ENCODE assay signal across 8 cellular contexts in genomic region chrX:48891402-48892288, GRCh38. TPM values are rescaled to one million over a fixed set of nuclear protein-coding genes. Genes with fewer than 3 reads are reported as not detected.
DNase-seq lines count a peak whose midpoint lies in the region; TF ChIP-seq lines count a peak whose summit lies in the region.

No MANE protein-coding gene starts in this region.

- DNase-seq in COLO668 (lab: John Stamatoyannopoulos, UW; ENCODE audit: unreplicated experiment) (peak; percentile 83), GM20000 (ENCODE audit: low spot score) (peak; percentile 76), HT1080 (ENCODE audit: low read depth) (peak; percentile 57), NOMO-1 treated with dmso at 0.1 percent for 144 hours (lab: John Stamatoyannopoulos, UW; ENCODE audit: unreplicated experiment) (peak; percentile 78), activated T-cell treated with anti-CD3 and anti-CD28 coated beads for 1 hour (ENCODE audit: low read depth) (peak; percentile 57)
- DNase-seq in stimulated activated CD8-positive, alpha-beta memory T cell treated with anti-CD3 and anti-CD28 coated beads, Interleukin-7, amount 100 ng/mL, for 1 hour (ENCODE audit: low read depth in 2 of 2), result peak; percentile 33 to 42

- peak; percentile 26 for TF ChIP-seq CTCF in GM20000 (IDR thresholded peaks at IDR 0.05; ENCODE audit: extremely low read depth, missing control alignments)

- no peaks in the 10 kb centered on the region for H3K4me1 ChIP-seq in esophagus (ENCODE audit: control insufficient read depth in 2 of 2, insufficient read depth in 2 of 2, low read length in 1 of 2)
- H3K4me1 ChIP-seq in mucosa of stomach (ENCODE audit: control insufficient read depth, insufficient read depth, low read length), result peaks cover 8% of the 10 kb centered on the region

- no peaks in the 10 kb centered on the region for H3K9me3 ChIP-seq in esophagus (ENCODE audit: control insufficient read depth in 2 of 2, insufficient read depth in 1 of 2, low read depth in 1 of 2, low read length in 1 of 2)
- H3K9me3 ChIP-seq in mucosa of stomach (ENCODE audit: control insufficient read depth, low read length), result no peaks in the 10 kb centered on the region

- H3K27me3 ChIP-seq in esophagus (ENCODE audit: control insufficient read depth in 1 of 2, insufficient read depth in 2 of 2, low read length in 2 of 2), result no peaks in the 10 kb centered on the region
- H3K27me3 ChIP-seq in mucosa of stomach (ENCODE audit: control insufficient read depth, insufficient read depth, low read length), result no peaks in the 10 kb centered on the region

- peak overlapping the region; percentile 74 to 75 for H3K27ac ChIP-seq in esophagus (ENCODE audit: low read depth in 2 of 2, low read length in 1 of 2)

- peak overlapping the region; percentile 34 for H3K9ac ChIP-seq in mucosa of stomach (ENCODE audit: low read length)

- H3K36me3 ChIP-seq in esophagus (ENCODE audit: control insufficient read depth in 2 of 2, insufficient read depth in 2 of 2, low read length in 1 of 2), result peaks cover 0 to 4% of the 10 kb centered on the region in 2 donors
- H3K36me3 ChIP-seq in mucosa of stomach (ENCODE audit: control insufficient read depth, insufficient read depth, low read length), result no peaks in the 10 kb centered on the region

- WGBS in esophagus, 2 donors, result 1 to 36% methylated on average over 49 to 68 of the region's 68 CpGs

- H3K4me3 ChIP-seq in esophagus (ENCODE audit: low read depth in 1 of 2, low read length in 2 of 2), result peak overlapping the region; percentile 54 to 58
- H3K4me3 ChIP-seq in mucosa of stomach (ENCODE audit: low read length), result no peak overlapping the region

RNA-seq across cellular contexts. Expression of gene TIMM17B, which starts 5.9 kb away (rescaled TPM):
- 63.0 and 65.9 TPM in 2 replicates for total RNA-seq in HT1080 (2014; rRNA removed; shearing (Covaris generic))
- 45.5 and 69.6 TPM in 2 replicates for polyA plus RNA-seq in HT1080 (2015; cell fraction: cytosol; rRNA removed)
- 38.4 and 38.9 TPM in 2 replicates for polyA plus RNA-seq in HT1080 (2015; cell fraction: nucleus; rRNA removed)
- 10 to 100 TPM; 34.2 to 45.0 TPM for polyA plus RNA-seq in esophagus

RNA-seq across cellular contexts. Expression of gene PQBP1, which starts 6.1 kb away (rescaled TPM):
- 80.8 and 109 TPM in 2 replicates for total RNA-seq in HT1080 (2014; rRNA removed; shearing (Covaris generic))
- 42.2 and 47.2 TPM in 2 replicates for polyA plus RNA-seq in HT1080 (2015; cell fraction: cytosol; rRNA removed)
- 48.8 and 51.8 TPM in 2 replicates for polyA plus RNA-seq in HT1080 (2015; cell fraction: nucleus; rRNA removed)
- 100 to 1,000 TPM in 1 of 2 donors, 10 to 100 TPM in 1; 72.2 to 102 TPM for polyA plus RNA-seq in esophagus

RNA-seq across cellular contexts. Expression of gene SLC35A2, which starts 19.8 kb away (rescaled TPM):
- 19.4 and 30.6 TPM in 2 replicates for total RNA-seq in HT1080 (2014; rRNA removed; shearing (Covaris generic))
- 25.7 and 26.0 TPM in 2 replicates for polyA plus RNA-seq in HT1080 (2015; cell fraction: cytosol; rRNA removed)
- 35.5 and 36.6 TPM in 2 replicates for polyA plus RNA-seq in HT1080 (2015; cell fraction: nucleus; rRNA removed)
- polyA plus RNA-seq in esophagus, result 10 to 100 TPM in 1 of 2 donors, 1 to 10 TPM in 1; 6.9 to 22.1 TPM

RNA-seq across cellular contexts. Expression of gene PIM2, which starts 27.2 kb away (rescaled TPM):
- total RNA-seq in HT1080 (2014; rRNA removed; shearing (Covaris generic)), result 0.03 and 0.16 TPM in 2 replicates
- 1.7 and 2.2 TPM in 2 replicates for polyA plus RNA-seq in HT1080 (2015; cell fraction: cytosol; rRNA removed)
- polyA plus RNA-seq in HT1080 (2015; cell fraction: nucleus; rRNA removed), result 5.6 and 5.7 TPM in 2 replicates
- polyA plus RNA-seq in esophagus, result 1 to 10 TPM; 2.6 to 3.7 TPM

RNA-seq across cellular contexts. Expression of gene PCSK1N, which starts 56.2 kb away (rescaled TPM):
- total RNA-seq in HT1080 (2014; rRNA removed; shearing (Covaris generic)), result not detected in 2 replicates
- not detected in 2 replicates for polyA plus RNA-seq in HT1080 (2015; cell fraction: cytosol; rRNA removed)
- polyA plus RNA-seq in HT1080 (2015; cell fraction: nucleus; rRNA removed), result not detected in 2 replicates
- under 1 TPM; 0.08 to 0.31 TPM for polyA plus RNA-seq in esophagus
